ENCODE assay signal across 9 cellular contexts in the genomic region with DNA sequence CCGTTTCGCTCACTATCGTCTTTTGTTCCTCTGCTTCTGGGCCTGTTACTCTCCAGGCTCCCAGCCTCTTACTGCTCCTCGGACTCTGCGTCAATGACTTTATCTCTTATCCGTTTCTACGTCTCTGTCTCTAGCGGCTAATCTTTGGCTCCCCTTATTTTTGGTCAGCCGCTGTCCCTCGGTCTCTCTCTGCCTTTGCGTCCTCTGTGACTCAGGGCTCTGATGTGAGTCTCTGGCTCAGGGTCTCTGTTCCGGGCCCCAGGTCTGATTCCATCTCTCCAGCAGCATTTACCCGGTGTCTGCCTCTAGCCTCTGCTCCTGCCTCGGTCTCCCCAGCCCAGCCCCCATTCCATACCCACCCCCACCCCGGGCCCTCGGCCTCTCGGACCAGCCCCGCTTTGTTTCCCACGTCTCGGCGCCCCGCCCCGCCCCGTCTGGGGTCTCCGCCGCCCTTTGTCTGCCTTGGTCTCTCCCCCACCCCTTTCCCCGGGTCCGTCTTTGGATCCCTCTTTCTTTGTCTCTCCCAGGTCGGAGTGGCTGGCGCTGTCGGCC. TPM values are rescaled to one million over a fixed set of nuclear protein-coding genes. Genes with fewer than 3 reads are reported as not detected.
A peak's percentile ranks its signal among the peaks of the same experiment; 100 is the strongest.
DNase-seq lines count a peak whose midpoint lies in the region; ATAC-seq, FAIRE-seq and TF ChIP-seq lines count a peak whose summit lies in the region.
"Had no signal": no experiment of that assay in that cellular context is flagged by ENCODE, and none has a peak within 500 bp of the region (broad histone marks: within the 10 kb centered on the region; RNA-seq: fewer than 3 reads in every experiment).

No MANE protein-coding gene starts in this region.

- dilution Hi-C loops in endothelial cell of umbilical vein (cut with MboI; ENCODE audit: extremely low pct_ligation_motif_present, low sequenced_read_pairs): no loop called here

- H3K4me2 ChIP-seq in OCI-LY7 (ENCODE audit: low read length) (peak overlapping the region; percentile 77), endothelial cell of umbilical vein (ENCODE audit: insufficient read depth, low read length) (peak overlapping the region; percentile 88)

- no peak for DNase-seq in OCI-LY7 (ENCODE audit: low spot score)
- peak; percentile 57 for DNase-seq in endothelial cell of umbilical vein (ENCODE audit: low read depth, low spot score)
- no peak for DNase-seq in natural killer cell
- DNase-seq in germinal center (ENCODE audit: low spot score): no peak

- POLR2A ChIA-PET in OCI-LY7 (lab: Charles Lee) (interaction anchor here (1.0 to 3.3 kb wide), 5 partner anchors 13 to 38 kb away, joined by 3 to 22 read pairs (median 6); a partner anchor contains a TSS), endothelial cell of umbilical vein (lab: Charles Lee) (interaction anchor here (0.6 to 2.4 kb wide), 5 partner anchors 8 to 420 kb away, joined by 3 to 8 read pairs (median 5); a partner anchor contains a TSS)

- no peaks in the 10 kb centered on the region for H3K9me3 Mint-ChIP-seq in natural killer cell

- H3K79me2 ChIP-seq in OCI-LY7 (ENCODE audit: insufficient read depth, low read depth, low read length) (peaks cover 17% of the 10 kb centered on the region), endothelial cell of umbilical vein (ENCODE audit: control insufficient read depth, insufficient read depth, low read length) (peaks cover 9% of the 10 kb centered on the region)

- no peaks in the 10 kb centered on the region for H3K9me3 ChIP-seq in ES-I3 (ENCODE audit: control insufficient read depth, insufficient read depth, low read length)
- H3K9me3 ChIP-seq in OCI-LY7 (ENCODE audit: low read length): no peaks in the 10 kb centered on the region
- no peaks in the 10 kb centered on the region for H3K9me3 ChIP-seq in endothelial cell of umbilical vein (replicated peaks; ENCODE audit: control insufficient read depth, insufficient read depth, low read length)

- peak; percentile 70 for FAIRE-seq in endothelial cell of umbilical vein (lab: Jason Lieb, UNC)

- no peaks in the 10 kb centered on the region for H3K9me1 ChIP-seq in endothelial cell of umbilical vein (replicated peaks; ENCODE audit: control insufficient read depth, extremely low read depth, insufficient read depth, low read length)

- CTCF ChIA-PET in OCI-LY7 (lab: Charles Lee; ENCODE audit: unreplicated experiment) (interaction anchor here (0.9 to 1.0 kb wide), 2 partner anchors 24 to 35 kb away, joined by 3 read pairs; a partner anchor contains a TSS), endothelial cell of umbilical vein (lab: Charles Lee) (interaction anchor here (0.9 to 3.3 kb wide), 12 partner anchors 11 to 329 kb away, joined by 3 to 62 read pairs (median 6); a partner anchor contains a TSS)

- no TSS peak for BruUV-seq in OCI-LY7 (replicated peaks; lab: Mats Ljungman, UMichigan)
- BruUV-seq in endothelial cell of umbilical vein (replicated peaks; lab: Mats Ljungman, UMichigan): no TSS peak

- no peaks in the 10 kb centered on the region for H3K27me3 ChIP-seq in endothelial cell of umbilical vein (ENCODE audit: control insufficient read depth in 2 of 2, insufficient read depth in 2 of 2, low read length in 2 of 2)

- peak overlapping the region; percentile 60; the same call in 1 of the 2 replicates for H2AFZ ChIP-seq in OCI-LY7 (ENCODE audit: low read length)
- peak overlapping the region; percentile 91 for H2AFZ ChIP-seq in endothelial cell of umbilical vein (ENCODE audit: low read depth, low read length)

- H4K20me1 ChIP-seq in OCI-LY7 (ENCODE audit: insufficient read depth, low read length) (0 out of 2 replicates have a peak, but pooled peaks cover 5% of the 10 kb centered on the region), endothelial cell of umbilical vein (replicated peaks; ENCODE audit: control insufficient read depth, extremely low read depth, insufficient read depth, low read length) (no peaks in the 10 kb centered on the region)

- H3K36me3 Mint-ChIP-seq in natural killer cell: no peaks in the 10 kb centered on the region

- H3K9ac ChIP-seq in ES-I3 (ENCODE audit: low read depth, low read length): peak overlapping the region; percentile 91
- peak overlapping the region; percentile 72 for H3K9ac ChIP-seq in endothelial cell of umbilical vein (replicated peaks; ENCODE audit: extremely low read depth, insufficient read depth, low read length)

- H3K4me3 Mint-ChIP-seq in natural killer cell: peak overlapping the region; percentile 92

- TF ChIP-seq POLR2A in endothelial cell of umbilical vein (IDR thresholded peaks at IDR 0.05; ENCODE audit: low read depth, low read length): no peak

- H3K4me1 ChIP-seq in ES-I3 (ENCODE audit: insufficient read depth, low read length): peaks cover 13% of the 10 kb centered on the region
- H3K4me1 ChIP-seq in OCI-LY7 (ENCODE audit: insufficient read depth, low read length, poor library complexity, severe bottlenecking): peaks cover 23% of the 10 kb centered on the region
- H3K4me1 ChIP-seq in endothelial cell of umbilical vein (ENCODE audit: control insufficient read depth, extremely low read depth, insufficient read depth, low read length): peaks cover 18% of the 10 kb centered on the region

- ATAC-seq in natural killer cell (no peak), HG02571 (IDR thresholded peaks at IDR 0.05; ENCODE audit: unreplicated experiment) (no peak), HG02852 (IDR thresholded peaks at IDR 0.05; ENCODE audit: unreplicated experiment) (no peak), GM18909 (IDR thresholded peaks at IDR 0.05; ENCODE audit: poor library complexity, unreplicated experiment) (no peak)

- H3K27ac Mint-ChIP-seq in natural killer cell: peak overlapping the region; percentile 10 to 22

- intact Hi-C loops in OCI-LY7 (cut with micrococcal nuclease; ENCODE audit: unreplicated experiment): loop anchor here (1.0 kb wide), 1 partner anchor 16 kb away; no protein-coding TSS in a partner anchor
- intact Hi-C loops in endothelial cell of umbilical vein (cut with micrococcal nuclease): loop anchor here (1.0 to 2.0 kb wide), 2 partner anchors 14 to 16 kb away; no protein-coding TSS in a partner anchor
- intact Hi-C loops in natural killer cell (cut with micrococcal nuclease): no loop called here

- H3K27me3 Mint-ChIP-seq in natural killer cell (ENCODE audit: low read depth in 2 of 2): no peaks in the 10 kb centered on the region

- H3K27ac ChIP-seq in OCI-LY7 (ENCODE audit: low read depth, low read length, poor library complexity, severe bottlenecking): peak overlapping the region; percentile 44
- H3K27ac ChIP-seq in endothelial cell of umbilical vein (ENCODE audit: insufficient read depth, low read depth, low read length): peak overlapping the region; percentile 66

- H3K4me3 ChIP-seq in OCI-LY7 (ENCODE audit: low read depth, low read length, poor library complexity, severe bottlenecking) (peak overlapping the region; percentile 89), endothelial cell of umbilical vein (replicated peaks in 1 of 3; ENCODE audit: insufficient read depth in 1 of 3, low read depth in 1 of 3, low read length in 3 of 3) (peak overlapping the region; percentile 46 to 85 (median 81))

- peaks cover 27 to 41% of the 10 kb centered on the region in 2 donors for H3K4me1 Mint-ChIP-seq in natural killer cell

- H3K36me3 ChIP-seq in ES-I3 (ENCODE audit: insufficient read depth, low read length) (no peaks in the 10 kb centered on the region), OCI-LY7 (ENCODE audit: insufficient read depth, low read length) (peaks cover 29% of the 10 kb centered on the region), endothelial cell of umbilical vein (ENCODE audit: control insufficient read depth in 2 of 2, extremely low read depth in 1 of 2, insufficient read depth in 2 of 2, low read length in 2 of 2) (peaks cover 0 to 19% of the 10 kb centered on the region in 2 experiments)

- TF ChIP-seq CTCF in OCI-LY7 (conservative IDR thresholded peaks at IDR 0.05; ENCODE audit: low read length) (no peak), endothelial cell of umbilical vein (IDR thresholded peaks at IDR 0.05; ENCODE audit: extremely low read depth in 1 of 2, insufficient read depth in 1 of 2, low read depth in 1 of 2, low read length in 2 of 2) (no peak), natural killer cell (IDR thresholded peaks at IDR 0.05) (no peak)

- H3K9me2 ChIP-seq in OCI-LY7 (ENCODE audit: insufficient read depth, low read length): no peaks in the 10 kb centered on the region

RNA-seq across cellular contexts. Expression of a gene that starts 0.5 kb away (rescaled TPM):
- 15.7 and 18.8 TPM in 2 replicates for total RNA-seq in OCI-LY7 (2014; rRNA removed; shearing (Covaris generic))
- total RNA-seq in OCI-LY7 (2022) (16.4 and 17.3 TPM in 2 replicates), endothelial cell of umbilical vein (15.1 and 15.3 TPM in 2 replicates), natural killer cell (1 to 10 TPM; 5.5 to 7.4 (median 7.1) TPM)
- polyA plus RNA-seq in endothelial cell of umbilical vein: 16.1 TPM in 2 replicates
- 9.7 and 11.3 TPM in 2 replicates for polyA plus RNA-seq in endothelial cell of umbilical vein (2011; cell fraction: cytosol; rRNA removed)
- polyA plus RNA-seq in endothelial cell of umbilical vein (2011; cell fraction: nucleus; rRNA removed): 11.7 and 11.8 TPM in 2 replicates
- 9.6 and 13.4 TPM in 2 replicates for polyA plus RNA-seq in endothelial cell of umbilical vein (2012)
- polyA minus RNA-seq in endothelial cell of umbilical vein: 12.2 and 17.4 TPM in 2 replicates
- polyA minus RNA-seq in endothelial cell of umbilical vein (2011; cell fraction: cytosol; rRNA and poly(A)+ RNA removed): 6.8 TPM
- 6.3 and 11.1 TPM in 2 replicates for polyA minus RNA-seq in endothelial cell of umbilical vein (2011; cell fraction: nucleus; rRNA and poly(A)+ RNA removed)

RNA-seq across cellular contexts. Expression of a gene that starts 12.3 kb away (rescaled TPM):
- 126 and 133 TPM in 2 replicates for total RNA-seq in OCI-LY7 (2014; rRNA removed; shearing (Covaris generic))
- 171 and 181 TPM in 2 replicates for total RNA-seq in OCI-LY7 (2022)
- 0.75 and 1.2 TPM in 2 replicates for total RNA-seq in endothelial cell of umbilical vein
- polyA plus RNA-seq in endothelial cell of umbilical vein: 0.06 and 0.07 TPM in 2 replicates
- polyA plus RNA-seq in endothelial cell of umbilical vein (2011; cell fraction: cytosol; rRNA removed): 0.08 and 0.12 TPM in 2 replicates
- polyA plus RNA-seq in endothelial cell of umbilical vein (2011; cell fraction: nucleus; rRNA removed): 0.24 and 0.64 TPM in 2 replicates
- polyA plus RNA-seq in endothelial cell of umbilical vein (2012): 0.50 and 0.55 TPM in 2 replicates
- polyA minus RNA-seq in endothelial cell of umbilical vein: 0.19 and 0.39 TPM in 2 replicates
- not detected for polyA minus RNA-seq in endothelial cell of umbilical vein (2011; cell fraction: cytosol; rRNA and poly(A)+ RNA removed)
- polyA minus RNA-seq in endothelial cell of umbilical vein (2011; cell fraction: nucleus; rRNA and poly(A)+ RNA removed): 0.77 TPM in 1 of 2 replicates, not detected in the other
- total RNA-seq in natural killer cell: 100 to 1,000 TPM; 196 to 210 (median 205) TPM

RNA-seq across cellular contexts. Expression of a gene that starts 12.7 kb away (rescaled TPM):
- 6.4 and 11.3 TPM in 2 replicates for total RNA-seq in OCI-LY7 (2014; rRNA removed; shearing (Covaris generic))
- total RNA-seq in OCI-LY7 (2022) (9.2 and 10.8 TPM in 2 replicates), endothelial cell of umbilical vein (10.3 and 11.7 TPM in 2 replicates), natural killer cell (1 to 10 TPM in 2 of 3 donors, under 1 TPM in 1; 0.70 to 1.4 (median 1.4) TPM)
- polyA plus RNA-seq in endothelial cell of umbilical vein: 16.8 and 28.8 TPM in 2 replicates
- 7.2 and 10.9 TPM in 2 replicates for polyA plus RNA-seq in endothelial cell of umbilical vein (2011; cell fraction: cytosol; rRNA removed)
- polyA plus RNA-seq in endothelial cell of umbilical vein (2011; cell fraction: nucleus; rRNA removed): 7.1 and 7.6 TPM in 2 replicates
- 4.7 and 6.1 TPM in 2 replicates for polyA plus RNA-seq in endothelial cell of umbilical vein (2012)
- 5.5 and 8.9 TPM in 2 replicates for polyA minus RNA-seq in endothelial cell of umbilical vein
- polyA minus RNA-seq in endothelial cell of umbilical vein (2011; cell fraction: cytosol; rRNA and poly(A)+ RNA removed): 3.2 TPM
- polyA minus RNA-seq in endothelial cell of umbilical vein (2011; cell fraction: nucleus; rRNA and poly(A)+ RNA removed): 4.7 and 5.0 TPM in 2 replicates

RNA-seq across cellular contexts. Expression of a gene that starts 20.1 kb away (rescaled TPM):
- 3.2 and 3.3 TPM in 2 replicates for total RNA-seq in OCI-LY7 (2014; rRNA removed; shearing (Covaris generic))
- total RNA-seq in OCI-LY7 (2022): 1.7 and 3.9 TPM in 2 replicates
- total RNA-seq in endothelial cell of umbilical vein: 1.3 TPM in 1 of 2 replicates, not detected in the other
- not detected in 2 replicates for polyA plus RNA-seq in endothelial cell of umbilical vein
- polyA plus RNA-seq in endothelial cell of umbilical vein (2011; cell fraction: cytosol; rRNA removed): not detected in 2 replicates
- polyA plus RNA-seq in endothelial cell of umbilical vein (2011; cell fraction: nucleus; rRNA removed): not detected in 2 replicates
- polyA plus RNA-seq in endothelial cell of umbilical vein (2012): not detected in 2 replicates
- polyA minus RNA-seq in endothelial cell of umbilical vein: not detected in 2 replicates
- not detected for polyA minus RNA-seq in endothelial cell of umbilical vein (2011; cell fraction: cytosol; rRNA and poly(A)+ RNA removed)
- polyA minus RNA-seq in endothelial cell of umbilical vein (2011; cell fraction: nucleus; rRNA and poly(A)+ RNA removed): not detected in 2 replicates
- total RNA-seq in natural killer cell: 1 to 10 TPM; 2.9 to 8.0 (median 7.2) TPM
- total RNA-seq: subcutaneous adipose tissue had no signal

RNA-seq across cellular contexts. Expression of a gene that starts 24.4 kb away (rescaled TPM):
- 38.6 and 44.9 TPM in 2 replicates for total RNA-seq in OCI-LY7 (2014; rRNA removed; shearing (Covaris generic))
- total RNA-seq in OCI-LY7 (2022): 74.8 and 78.6 TPM in 2 replicates
- 57.4 and 63.0 TPM in 2 replicates for total RNA-seq in endothelial cell of umbilical vein
- 37.0 and 37.1 TPM in 2 replicates for polyA plus RNA-seq in endothelial cell of umbilical vein
- 20.6 and 29.2 TPM in 2 replicates for polyA plus RNA-seq in endothelial cell of umbilical vein (2011; cell fraction: cytosol; rRNA removed)
- polyA plus RNA-seq in endothelial cell of umbilical vein (2011; cell fraction: nucleus; rRNA removed): 37.8 and 42.1 TPM in 2 replicates
- polyA plus RNA-seq in endothelial cell of umbilical vein (2012): 34.0 and 36.5 TPM in 2 replicates
- 29.9 and 35.0 TPM in 2 replicates for polyA minus RNA-seq in endothelial cell of umbilical vein
- polyA minus RNA-seq in endothelial cell of umbilical vein (2011; cell fraction: cytosol; rRNA and poly(A)+ RNA removed): 23.9 TPM
- 17.0 and 20.7 TPM in 2 replicates for polyA minus RNA-seq in endothelial cell of umbilical vein (2011; cell fraction: nucleus; rRNA and poly(A)+ RNA removed)
- total RNA-seq in natural killer cell: 10 to 100 TPM; 43.0 to 55.3 (median 50.2) TPM

Comparison
In these comparisons a context has a peak if more than half of its experiments do, and no peak if none do; other contexts are left out.
1. RNA of a gene that starts 12.3 kb away (total RNA-seq): 196 to 210 TPM in natural killer cell and 126 to 181 TPM in OCI-LY7; 0.75 to 1.2 TPM in endothelial cell of umbilical vein; every median in the first group is over 10 times any median in the second.